ENCODE assay signal across 14 cellular contexts in the genomic region with DNA sequence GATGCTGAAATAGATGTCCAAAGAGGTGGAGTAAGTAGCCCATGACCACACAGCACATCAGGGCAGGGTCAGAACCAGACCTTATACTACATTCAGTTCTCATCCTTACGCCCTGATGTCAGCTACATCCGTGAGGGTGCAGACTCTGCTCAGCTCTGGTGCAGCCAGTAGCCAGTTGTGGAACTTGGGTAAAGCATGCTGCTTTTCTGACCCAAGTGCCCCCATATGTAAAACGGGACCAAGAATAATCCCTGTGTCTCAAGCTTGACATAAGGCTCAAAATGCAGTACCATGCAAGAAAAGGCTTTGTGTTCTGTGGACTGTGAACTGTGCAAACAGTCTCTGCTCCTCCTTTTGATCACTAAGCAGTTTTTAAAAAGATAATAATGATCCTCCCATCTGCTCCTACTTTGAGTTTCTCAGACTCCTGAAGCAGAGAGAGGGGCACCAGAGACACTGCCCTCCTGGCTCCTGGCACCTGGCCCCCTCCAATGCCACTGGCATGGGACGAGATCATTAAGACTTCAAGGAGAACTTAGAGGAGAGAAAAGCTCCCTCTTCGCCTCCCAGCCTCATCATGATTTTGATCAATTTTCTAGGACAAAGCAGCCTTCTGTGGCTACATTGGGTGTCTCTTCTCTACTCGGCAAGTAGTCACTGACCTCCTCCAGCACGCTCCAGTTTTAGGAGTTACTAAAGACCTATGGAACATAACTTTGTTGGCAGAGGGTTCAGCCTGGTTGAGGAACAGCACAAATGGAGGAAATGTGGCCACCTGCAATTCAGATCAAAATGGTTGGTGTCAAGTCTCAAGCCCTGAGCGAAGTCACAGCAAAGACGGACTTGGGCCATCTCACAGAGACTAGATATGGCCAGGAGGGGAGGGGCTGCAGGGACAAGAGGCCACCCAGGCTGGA. TPM values are rescaled to one million over a fixed set of nuclear protein-coding genes. Genes with fewer than 3 reads are reported as not detected.
DNase-seq lines count a peak whose midpoint lies in the region; ATAC-seq, FAIRE-seq and TF ChIP-seq lines count a peak whose summit lies in the region.
"Had no signal": no experiment of that assay in that cellular context is flagged by ENCODE, and none has a peak within 500 bp of the region (broad histone marks: within the 10 kb centered on the region; RNA-seq: fewer than 3 reads in every experiment).

No MANE protein-coding gene starts in this region.

- H2BK12ac ChIP-seq in neuronal stem cell (ENCODE audit: low read length) (peak overlapping the region; percentile 2), trophoblast cell (ENCODE audit: low read length) (no peak overlapping the region)

- SMC1A ChIA-PET in GM12878 (lab: Charles Lee; ENCODE audit: uncharacterized antibody, unreplicated experiment), result interaction anchor here (0.8 to 19.0 kb wide), 10 partner anchors 11 to 194 kb away, joined by 3 to 280 read pairs (median 4); a partner anchor contains a TSS

- no peaks in the 10 kb centered on the region for H4K20me1 ChIP-seq in GM12878 (ENCODE audit: control insufficient read depth, insufficient read depth)

- H3K18ac ChIP-seq in neuronal stem cell (ENCODE audit: low read length) (no peak overlapping the region), trophoblast cell (ENCODE audit: low read length) (no peak overlapping the region)

- CTCF ChIA-PET in GM12878 (lab: Yijun Ruan, JAX), result interaction anchor here (0.9 to 2.7 kb wide), 11 partner anchors 11 to 195 kb away, joined by 3 to 17 read pairs (median 4); no protein-coding TSS in a partner anchor

- no peak overlapping the region for H2BK5ac ChIP-seq in neuronal stem cell (ENCODE audit: low read length)
- no peak overlapping the region for H2BK5ac ChIP-seq in trophoblast cell (ENCODE audit: low read depth, low read length, poor library complexity)

- H3K4me3 ChIP-seq in GM12878 (no peak overlapping the region), neuronal stem cell (ENCODE audit: low read length in 2 of 2) (no peak overlapping the region), trophoblast cell (ENCODE audit: low read depth, low read length) (no peak overlapping the region)
- H3K4me3 ChIP-seq: smooth muscle cell had no signal

- no peaks in the 10 kb centered on the region for H3K79me1 ChIP-seq in neuronal stem cell (ENCODE audit: low read depth, low read length)
- H3K79me1 ChIP-seq in trophoblast cell (ENCODE audit: low read length), result no peaks in the 10 kb centered on the region

- ATAC-seq in HG03354 (IDR thresholded peaks at IDR 0.05; ENCODE audit: poor library complexity, severe bottlenecking, unreplicated experiment) (peak; percentile 0), GM12878 (peak; percentile 3; the same call in 2 of the 3 replicates), left colon (no peak)

- H3K27me3 ChIP-seq in GM12878 (replicated peaks in 1 of 2; ENCODE audit: control insufficient read depth in 2 of 2, insufficient read depth in 2 of 2, low read length in 1 of 2), result no peaks in the 10 kb centered on the region
- H3K27me3 ChIP-seq in neuronal stem cell (ENCODE audit: control insufficient read depth in 3 of 3, insufficient read depth in 3 of 3, low read depth in 1 of 3, low read length in 3 of 3), result peaks cover 0 to 15% (median 0%) of the 10 kb centered on the region in 3 experiments
- H3K27me3 ChIP-seq in trophoblast cell (ENCODE audit: insufficient read depth, low read length), result no peaks in the 10 kb centered on the region

- H3K9ac ChIP-seq in GM12878 (ENCODE audit: control insufficient read depth, insufficient read depth, low read length), result peak overlapping the region; percentile 72
- H3K9ac ChIP-seq in neuronal stem cell (ENCODE audit: low read depth, low read length, poor library complexity), result no peak overlapping the region
- no peak overlapping the region for H3K9ac ChIP-seq in trophoblast cell (ENCODE audit: low read length)

- H3K4me2 ChIP-seq in GM12878 (ENCODE audit: control insufficient read depth, insufficient read depth) (peak overlapping the region; percentile 92), neuronal stem cell (ENCODE audit: insufficient read depth, low read length, poor library complexity, severe bottlenecking) (no peak overlapping the region), trophoblast cell (ENCODE audit: low read length) (no peak overlapping the region)
- H3K4me2 ChIP-seq: smooth muscle cell had no signal

- in situ Hi-C loops in GM12878 (cut with MboI), result no loop called here

- H3K27ac ChIP-seq in GM12878 (ENCODE audit: control insufficient read depth, insufficient read depth) (peak overlapping the region; percentile 97), neuronal stem cell (replicated peaks; ENCODE audit: low read length) (no peak overlapping the region), trophoblast cell (ENCODE audit: low read depth, low read length) (no peak overlapping the region)
- H3K27ac ChIP-seq: RWPE1 had no signal

- no peak overlapping the region for H4K12ac ChIP-seq in trophoblast cell (ENCODE audit: low read depth, low read length)

- H4K8ac ChIP-seq in neuronal stem cell (ENCODE audit: low read depth, low read length) (no peak overlapping the region), trophoblast cell (ENCODE audit: low read depth, low read length) (no peak overlapping the region)

- H3K36me3 ChIP-seq in GM12878 (ENCODE audit: control insufficient read depth in 2 of 2, insufficient read depth in 2 of 2, low read length in 1 of 2), result no peaks in the 10 kb centered on the region
- no peaks in the 10 kb centered on the region for H3K36me3 ChIP-seq in neuronal stem cell (replicated peaks in 1 of 2; ENCODE audit: control insufficient read depth in 2 of 2, insufficient read depth in 2 of 2, low read length in 2 of 2)
- H3K36me3 ChIP-seq in trophoblast cell (ENCODE audit: control insufficient read depth in 1 of 2, insufficient read depth in 2 of 2, low read length in 2 of 2), result no peaks in the 10 kb centered on the region

- DNase-seq in GM12891 (ENCODE audit: insufficient read length, low spot score) (no peak), GM12878 (ENCODE audit: low read depth, low spot score) (no peak), neuronal stem cell (ENCODE audit: low spot score) (no peak), trophoblast cell (no peak), left colon (no peak), erythroblast (lab: John Stamatoyannopoulos, UW) (no peak), epidermal melanocyte (ENCODE audit: insufficient read length, low spot score) (no peak)
- DNase-seq: activated CD8-positive, alpha-beta memory T cell treated with anti-CD3 and anti-CD28 coated beads for 24 hours; DMS79 treated with DMSO at 0.1 percent for 48 hours; mesendoderm; NCI-H146 had no signal

- BruUV-seq in GM12878 (replicated peaks; lab: Mats Ljungman, UMichigan), result TSS peak; percentile 92

- no peak for TF ChIP-seq RAD21 in GM12878 (IDR thresholded peaks at IDR 0.05; ENCODE audit: insufficient read depth, low read depth, low read length)

- H3K23ac ChIP-seq in neuronal stem cell (ENCODE audit: low read depth, low read length, poor library complexity) (no peak overlapping the region), trophoblast cell (ENCODE audit: low read length) (no peak overlapping the region)

- H3K4ac ChIP-seq in neuronal stem cell (ENCODE audit: low read length), result no peak overlapping the region
- no peak overlapping the region for H3K4ac ChIP-seq in trophoblast cell (ENCODE audit: low read depth, low read length)

- RAD21 ChIA-PET in GM12878 (lab: Charles Lee; ENCODE audit: unreplicated experiment), result interaction anchor here (0.8 to 4.0 kb wide), 11 partner anchors 7 to 195 kb away, joined by 3 to 34 read pairs (median 8); a partner anchor contains a TSS

- H3K4me1 ChIP-seq in GM12878 (ENCODE audit: control insufficient read depth, insufficient read depth, low read length) (peaks cover 75% of the 10 kb centered on the region), neuronal stem cell (ENCODE audit: control insufficient read depth in 2 of 2, insufficient read depth in 1 of 2, low read depth in 1 of 2, low read length in 2 of 2) (no peaks in the 10 kb centered on the region), trophoblast cell (ENCODE audit: control insufficient read depth in 1 of 2, insufficient read depth in 2 of 2, low read length in 2 of 2) (no peaks in the 10 kb centered on the region)

- no peaks in the 10 kb centered on the region; the same call in 2 of the 3 replicates for H3K9me3 ChIP-seq in GM12878 (replicated peaks; ENCODE audit: control insufficient read depth, insufficient read depth, low read length)
- H3K9me3 ChIP-seq in neuronal stem cell (replicated peaks in 1 of 2; ENCODE audit: control insufficient read depth in 2 of 2, insufficient read depth in 1 of 2, low read depth in 1 of 2, low read length in 2 of 2), result no peaks in the 10 kb centered on the region
- peaks cover 2% of the 10 kb centered on the region for H3K9me3 ChIP-seq in trophoblast cell (ENCODE audit: insufficient read depth, low read depth, low read length)

- POLR2A ChIA-PET in GM12878 (lab: Charles Lee), result interaction anchor here (0.6 to 2.3 kb wide), 10 partner anchors 9 to 195 kb away, joined by 3 to 14 read pairs (median 4); a partner anchor contains a TSS

- peak overlapping the region; percentile 32 for H2BK15ac ChIP-seq in neuronal stem cell (ENCODE audit: low read length)

- no peak for TF ChIP-seq POLR2A in GM12891 (IDR thresholded peaks at IDR 0.05; ENCODE audit: low read depth, low read length)
- no peak for TF ChIP-seq POLR2A in GM12878 (IDR thresholded peaks at IDR 0.05; ENCODE audit: low read depth, low read length)
- TF ChIP-seq POLR2A in erythroblast (IDR thresholded peaks at IDR 0.05; ENCODE audit: low read length), result no peak

- intact Hi-C loops in GM12878 (cut with micrococcal nuclease; ENCODE audit: unreplicated experiment) (loop anchor here (5.0 kb wide), 1 partner anchor 37 kb away; no protein-coding TSS in a partner anchor), left colon (cut with DNase I, micrococcal nuclease) (no loop called here)

- H2BK120ac ChIP-seq in neuronal stem cell (ENCODE audit: low read depth, low read length) (no peak overlapping the region), trophoblast cell (ENCODE audit: insufficient read depth, low read length, poor library complexity) (no peak overlapping the region)

- no peak overlapping the region for H4K91ac ChIP-seq in neuronal stem cell (ENCODE audit: low read depth, low read length, poor library complexity)
- H4K91ac ChIP-seq in trophoblast cell (ENCODE audit: low read depth, low read length), result no peak overlapping the region

- H3K14ac ChIP-seq in neuronal stem cell (ENCODE audit: low read length) (no peak overlapping the region), trophoblast cell (ENCODE audit: low read length) (no peak overlapping the region)

- no peak for TF ChIP-seq EP300 in GM12878 (IDR thresholded peaks at IDR 0.05; ENCODE audit: borderline replicate concordance in 1 of 2, control insufficient read depth in 1 of 2, low read depth in 2 of 2, low read length in 2 of 2)

- FAIRE-seq in GM12891 (lab: Jason Lieb, UNC) (peak; percentile 94), GM12878 (lab: Jason Lieb, UNC) (no peak)

- H3K79me2 ChIP-seq in GM12878 (ENCODE audit: control insufficient read depth, insufficient read depth, low read length) (no peaks in the 10 kb centered on the region), trophoblast cell (ENCODE audit: control insufficient read depth, insufficient read depth, low read length, poor library complexity) (no peaks in the 10 kb centered on the region)

- TF ChIP-seq CTCF in GM12878 (IDR thresholded peaks at IDR 0.05 in 2 of 3, conservative IDR thresholded peaks at IDR 0.05 in 1 of 3; ENCODE audit: control insufficient read depth in 2 of 3, extremely low read depth in 1 of 3, insufficient read depth in 1 of 3, low read depth in 3 of 3, low read length in 3 of 3), result no peak

- H2AK5ac ChIP-seq in neuronal stem cell (ENCODE audit: low read depth, low read length), result no peak overlapping the region
- H2AK5ac ChIP-seq in trophoblast cell (ENCODE audit: low read length), result no peak overlapping the region

- peak overlapping the region; percentile 39 for H2AFZ ChIP-seq in GM12878 (ENCODE audit: control insufficient read depth, low read depth, low read length)
- H2AFZ ChIP-seq in neuronal stem cell (ENCODE audit: low read length), result no peak overlapping the region
- H2AFZ ChIP-seq in trophoblast cell (ENCODE audit: insufficient read depth, low read length, poor library complexity), result no peak overlapping the region

- WGBS in GM12878 (ENCODE audit: insufficient coverage, insufficient replicate concordance, low lambda C conversion rate, missing lambda C conversion rate), result 35% methylated on average over 9 of the region's 9 CpGs
- WGBS in neuronal stem cell (ENCODE audit: extremely low coverage in 2 of 2, insufficient read length in 2 of 2, insufficient replicate concordance in 1 of 2), 2 donors, result no CpG with 5 or more reads among the region's 9 CpGs
- no CpG with 5 or more reads among the region's 9 CpGs for WGBS in trophoblast cell (ENCODE audit: extremely low coverage, insufficient coverage, insufficient read length)

RNA-seq across cellular contexts. Expression of a gene that starts 23.9 kb away (rescaled TPM):
- polyA plus RNA-seq in GM12891 (2012; ENCODE audit: low read depth, missing spikeins), result 9.9 TPM
- total RNA-seq in GM12878 (2013; cell fraction: nucleolus; rRNA removed), result 57.8 and 59.8 TPM in 2 replicates
- 12.0 and 12.5 TPM in 2 replicates for total RNA-seq in GM12878 (2014; rRNA removed)
- total RNA-seq in GM12878 (2014; rRNA removed; fragmentation: Illumina TruSeq; extraction: Trizol), result 6.5 and 8.8 TPM in 2 replicates
- total RNA-seq in GM12878 (2021), result 10.8 and 11.8 TPM in 2 replicates
- polyA plus RNA-seq in GM12878 (2011; ENCODE audit: low read depth), result 22.6 TPM
- 29.5 and 45.9 TPM in 2 replicates for polyA plus RNA-seq in GM12878 (2011; rRNA removed)
- 38.2 and 61.8 TPM in 2 replicates for polyA plus RNA-seq in GM12878 (2011; cell fraction: cytosol; rRNA removed)
- polyA plus RNA-seq in GM12878 (2011; cell fraction: nucleus; rRNA removed), result 57.3 and 71.0 TPM in 2 replicates
- 13.8 and 14.8 TPM in 2 replicates for polyA plus RNA-seq in GM12878 (2012)
- 5.9 and 13.7 TPM in 2 replicates for polyA plus RNA-seq in GM12878 (2014; fragmentation: Illumina TruSeq; extraction: Trizol)
- 1 to 10 TPM in 1 of 2 experiments, under 1 TPM in 1; 0.77 to 1.4 TPM for polyA plus RNA-seq in GM12878 (2014; fragmentation: Nextera tagmentation; extraction: Ambion mirVana)
- polyA plus RNA-seq in GM12878 (2014; rRNA removed), result 11.0 and 18.7 TPM in 2 replicates
- 1 to 10 TPM; 7.4 to 8.5 TPM for polyA plus RNA-seq in GM12878 (2016; fragmentation: Nextera tagmentation; extraction: Ambion mirVana)
- 76.7 and 94.2 TPM in 2 replicates for polyA minus RNA-seq in GM12878 (2011; rRNA and poly(A)+ RNA removed)
- polyA minus RNA-seq in GM12878 (2011; cell fraction: cytosol; rRNA and poly(A)+ RNA removed), result 17.8 and 20.6 TPM in 2 replicates
- 57.1 and 67.5 TPM in 2 replicates for polyA minus RNA-seq in GM12878 (2011; cell fraction: nucleus; rRNA and poly(A)+ RNA removed)
- 0.06 TPM for polyA plus RNA-seq in neuronal stem cell (2013, experiment 1 of 2)
- 0.06 TPM for polyA plus RNA-seq in neuronal stem cell (2013, experiment 2 of 2)
- polyA plus RNA-seq in trophoblast cell (2013), result 0.08 and 0.24 TPM in 2 replicates
- total RNA-seq in left colon, result 10 to 100 TPM in 1 of 2 donors, 1 to 10 TPM in 1; 4.4 to 19.0 TPM
